19 cellular contexts compared by ENCODE assay signal in genomic region chr2:53530126-53530525, GRCh38.
"Had no signal": no experiment of that assay in that cellular context is flagged by ENCODE, and none has a peak within 500 bp of the region (broad histone marks: within the 10 kb centered on the region; RNA-seq: fewer than 3 reads in every experiment).

No MANE protein-coding gene starts in this region.

- H3K27ac Mint-ChIP-seq: immature natural killer cell; mesothelial cell of epicardium; naive thymus-derived CD4-positive, alpha-beta T cell; natural killer cell treated with Interleukin-12 subunit alpha and Interleukin-12 subunit beta and Interleukin-15 and Interleukin-18, amount 100 ng/mL, for 72 hours; progenitor cell of endocrine pancreas; stimulated activated naive B cell treated with anti-CD40 and anti-IgM and Interleukin-4, amounts not matched to agents 10 μg/mL and 1 μg/mL and 100 μg/mL, for 72 hours; type B pancreatic cell had no signal

- DNase-seq: hypothalamus; immature natural killer cell; left ventricle myocardium inferior; mesendoderm; naive thymus-derived CD4-positive, alpha-beta T cell; ovary; right lobe of liver; stimulated activated CD4-positive, alpha-beta T cell treated with anti-CD3 and anti-CD28 coated beads, Interleukin-12 subunit alpha, Interleukin-12 subunit beta, amount 100 ng/mL, for 4 hours; stimulated activated CD4-positive, alpha-beta T cell treated with anti-CD3 and anti-CD28 coated beads, Interleukin-15, amount 100 ng/mL, for 24 hours; stimulated activated CD4-positive, alpha-beta T cell treated with anti-CD3 and anti-CD28 coated beads, Interleukin-2, amount 100 ng/mL, for 24 hours; stimulated activated CD4-positive, alpha-beta T cell treated with anti-CD3 and anti-CD28 coated beads, Interleukin-4, amount 100 ng/mL, for 1 hour; stimulated activated naive B cell treated with anti-CD40 and anti-IgM and Interleukin-4, amounts not matched to agents 10 μg/mL and 1 μg/mL and 100 μg/mL, for 72 hours; stimulated activated naive CD8-positive, alpha-beta T cell treated with anti-CD3 and anti-CD28 coated beads, Interleukin-15, Interleukin-2, amounts not matched to agents 100 U/mL and 50 U/mL, for 24 hours; stomach; uterus had no signal

- H3K9me3 Mint-ChIP-seq: type B pancreatic cell had no signal

- H3K36me3 Mint-ChIP-seq: stimulated activated naive B cell treated with anti-CD40 and anti-IgM and Interleukin-4, amounts not matched to agents 10 μg/mL and 1 μg/mL and 100 μg/mL, for 72 hours; type B pancreatic cell had no signal

- H3K4me3 Mint-ChIP-seq: immature natural killer cell; mesothelial cell of epicardium; naive thymus-derived CD4-positive, alpha-beta T cell; natural killer cell treated with Interleukin-12 subunit alpha and Interleukin-12 subunit beta and Interleukin-15 and Interleukin-18, amount 100 ng/mL, for 72 hours; stimulated activated naive B cell treated with anti-CD40 and anti-IgM and Interleukin-4, amounts not matched to agents 10 μg/mL and 1 μg/mL and 100 μg/mL, for 72 hours; type B pancreatic cell had no signal

- H3K27me3 Mint-ChIP-seq: progenitor cell of endocrine pancreas; stimulated activated naive B cell treated with anti-CD40 and anti-IgM and Interleukin-4, amounts not matched to agents 10 μg/mL and 1 μg/mL and 100 μg/mL, for 72 hours; type B pancreatic cell had no signal

- H3K4me1 Mint-ChIP-seq: immature natural killer cell; naive thymus-derived CD4-positive, alpha-beta T cell; stimulated activated naive B cell treated with anti-CD40 and anti-IgM and Interleukin-4, amounts not matched to agents 10 μg/mL and 1 μg/mL and 100 μg/mL, for 72 hours had no signal
